Comparison of ENCODE assay signal across 8 cellular contexts in the genomic region with DNA sequence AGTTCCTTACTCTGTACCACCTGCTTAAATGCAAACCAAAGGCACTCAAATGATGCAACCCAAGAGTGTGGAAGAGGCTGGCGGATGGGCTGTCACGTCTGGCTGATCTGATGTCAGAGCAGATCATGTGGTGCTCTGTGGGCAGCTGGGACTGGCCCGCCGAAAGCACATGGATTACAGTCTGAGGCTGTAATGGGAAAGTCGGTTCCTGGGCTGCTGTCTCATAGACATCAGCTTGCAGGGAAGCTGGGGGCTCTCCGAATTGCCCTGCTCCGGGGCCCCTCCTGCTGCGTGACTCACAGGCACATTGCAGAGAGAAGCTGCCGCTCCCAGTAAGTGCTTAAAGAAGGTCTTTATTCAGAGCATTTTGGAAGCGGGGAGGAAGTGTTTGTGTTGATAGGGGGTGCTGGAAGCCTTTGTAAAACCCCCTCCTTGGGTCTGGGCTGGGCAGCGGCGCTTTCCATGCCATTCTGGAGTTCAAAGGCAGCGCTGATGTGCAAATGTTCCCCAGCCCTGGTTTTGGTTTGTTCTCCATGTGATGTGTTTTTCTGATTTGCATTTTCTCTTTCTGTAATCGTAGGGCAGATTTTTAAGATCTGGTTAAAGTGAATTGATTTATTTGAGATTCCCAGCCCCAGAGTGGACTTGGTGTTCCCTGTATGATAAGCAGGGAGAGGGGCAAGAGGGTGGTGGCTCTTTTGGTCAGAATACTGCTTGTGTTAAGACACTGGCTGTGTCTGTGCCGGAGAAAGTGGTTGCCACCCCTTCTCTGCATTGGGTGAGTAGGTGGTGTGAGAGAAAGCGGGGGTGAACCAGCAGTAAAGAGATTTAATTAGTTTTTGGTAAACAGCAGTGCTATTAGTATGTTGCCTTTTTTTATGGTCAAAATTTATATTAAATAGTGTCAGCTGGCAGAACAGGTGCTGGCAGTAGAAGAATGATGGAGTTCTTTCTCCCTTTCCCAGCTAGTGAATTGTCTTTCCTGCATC.
DNase-seq lines count a peak whose midpoint lies in the region; ATAC-seq and TF ChIP-seq lines count a peak whose summit lies in the region.

No MANE protein-coding gene starts in this region.

- DNase-seq in C1 segment of cervical spinal cord (lab: John Stamatoyannopoulos, UW) = peak; percentile 7 to 96 (median 80)
- peak; percentile 21 for DNase-seq in NCI-H2196 treated with DMSO at 0.1 percent for 48 hours (lab: John Stamatoyannopoulos, UW; ENCODE audit: unreplicated experiment)
- peak; percentile 85 for DNase-seq in activated CD8-positive, alpha-beta T cell treated with anti-CD3 and anti-CD28 coated beads for 36 hours
- peak; percentile 90 to 93 for DNase-seq in fibroblast of lung (ENCODE audit: low read depth in 2 of 2)
- DNase-seq in naive B cell = peak; percentile 12
- peak; percentile 42 for DNase-seq in thoracic aorta (ENCODE audit: low spot score)

- no peaks in the 10 kb centered on the region for H3K9me3 Mint-ChIP-seq in activated CD8-positive, alpha-beta T cell treated with anti-CD3 and anti-CD28 coated beads for 36 hours
- H3K9me3 Mint-ChIP-seq in naive B cell = peaks cover 0 to 4% (median 0%) of the 10 kb centered on the region in 7 donors

- H3K4me3 Mint-ChIP-seq in activated CD8-positive, alpha-beta T cell treated with anti-CD3 and anti-CD28 coated beads for 36 hours = peak overlapping the region; percentile 71
- H3K4me3 Mint-ChIP-seq in naive B cell = peak overlapping the region; percentile 30 to 91 (median 70)

- H2AFZ ChIP-seq in fibroblast of lung (ENCODE audit: low read length) = peak overlapping the region; percentile 48

- POLR2A ChIA-PET in activated CD8-positive, alpha-beta T cell treated with anti-CD3 and anti-CD28 coated beads for 36 hours (lab: Charles Lee) = interaction anchor here (0.6 kb wide), 1 partner anchor 532 kb away, joined by 3 read pairs; a partner anchor contains a TSS

- peaks cover 35% of the 10 kb centered on the region for H3K27me3 Mint-ChIP-seq in activated CD8-positive, alpha-beta T cell treated with anti-CD3 and anti-CD28 coated beads for 36 hours
- peaks cover 5 to 24% (median 17%) of the 10 kb centered on the region in 3 donors for H3K27me3 Mint-ChIP-seq in naive B cell

- no peak overlapping the region for H3K27ac ChIP-seq in fibroblast of lung (ENCODE audit: insufficient read depth, low read length)
- H3K27ac ChIP-seq in thoracic aorta = peak overlapping the region in 1 of 2 donors; percentile 30

- no peaks in the 10 kb centered on the region for H3K79me2 ChIP-seq in fibroblast of lung (ENCODE audit: control insufficient read depth, insufficient read depth, low read length)

- H3K36me3 ChIP-seq in fibroblast of lung (ENCODE audit: control insufficient read depth, insufficient read depth, low read length) (no peaks in the 10 kb centered on the region), thoracic aorta (no peaks in the 10 kb centered on the region)

- CTCF ChIA-PET in activated CD8-positive, alpha-beta T cell treated with anti-CD3 and anti-CD28 coated beads for 36 hours (lab: Charles Lee) = interaction anchor here (1.0 to 1.4 kb wide), 2 partner anchors 17 to 120 kb away, joined by 3 to 4 read pairs; no protein-coding TSS in a partner anchor

- intact Hi-C loops in activated CD8-positive, alpha-beta T cell treated with anti-CD3 and anti-CD28 coated beads for 36 hours (cut with micrococcal nuclease) = no loop called here

- H3K27me3 ChIP-seq in fibroblast of lung (ENCODE audit: control insufficient read depth, insufficient read depth, low read length) (no peaks in the 10 kb centered on the region), thoracic aorta (replicated peaks; ENCODE audit: insufficient read depth) (no peaks in the 10 kb centered on the region)

- ATAC-seq in GM18909 (IDR thresholded peaks at IDR 0.05; ENCODE audit: poor library complexity, unreplicated experiment) (peak; percentile 95), HG03066 (IDR thresholded peaks at IDR 0.05; ENCODE audit: low read depth, unreplicated experiment) (peak; percentile 88), naive B cell (ENCODE audit: low read depth in 2 of 2) (peak; percentile 90 to 97), thoracic aorta (ENCODE audit: insufficient number of reproducible peaks, low FRiP score, low read depth) (peak; percentile 58)
- ATAC-seq in activated CD8-positive, alpha-beta T cell treated with anti-CD3 and anti-CD28 coated beads for 36 hours = peak; percentile 91

- TF ChIP-seq CTCF in activated CD8-positive, alpha-beta T cell treated with anti-CD3 and anti-CD28 coated beads for 36 hours (IDR thresholded peaks at IDR 0.05) = no peak
- no peak for TF ChIP-seq CTCF in fibroblast of lung (conservative IDR thresholded peaks at IDR 0.05 in 1 of 2, IDR thresholded peaks at IDR 0.05 in 1 of 2; ENCODE audit: low read depth in 1 of 2, low read length in 2 of 2)
- no peak for TF ChIP-seq CTCF in thoracic aorta (IDR thresholded peaks at IDR 0.05)

- H3K9me3 ChIP-seq in fibroblast of lung (ENCODE audit: control insufficient read depth, insufficient read depth, low read depth, low read length) = no peaks in the 10 kb centered on the region
- H3K9me3 ChIP-seq in thoracic aorta = no peaks in the 10 kb centered on the region

- no peaks in the 10 kb centered on the region for H3K4me1 ChIP-seq in fibroblast of lung (ENCODE audit: control insufficient read depth, extremely low read depth, insufficient read depth, low read length)
- peaks cover 0 to 10% of the 10 kb centered on the region in 2 donors for H3K4me1 ChIP-seq in thoracic aorta (ENCODE audit: control insufficient read depth in 1 of 2, low read depth in 2 of 2)

- peaks cover 12% of the 10 kb centered on the region for H3K4me1 Mint-ChIP-seq in activated CD8-positive, alpha-beta T cell treated with anti-CD3 and anti-CD28 coated beads for 36 hours (ENCODE audit: low read depth)
- peaks cover 9 to 11% (median 11%) of the 10 kb centered on the region in 3 donors for H3K4me1 Mint-ChIP-seq in naive B cell

- H3K4me3 ChIP-seq in fibroblast of lung (replicated peaks in 1 of 4; ENCODE audit: control extremely low read depth in 1 of 4, insufficient read depth in 1 of 4, low read depth in 3 of 4, low read length in 4 of 4) (peak overlapping the region; percentile 34 to 66 (median 52)), thoracic aorta (peak overlapping the region; percentile 73)

- H3K9ac ChIP-seq in fibroblast of lung (ENCODE audit: insufficient read depth, low read length) = peak overlapping the region; percentile 3

- H3K4me2 ChIP-seq in fibroblast of lung (ENCODE audit: extremely low read depth, insufficient read depth, low read length) = peak overlapping the region; percentile 87

- no peaks in the 10 kb centered on the region for H3K36me3 Mint-ChIP-seq in activated CD8-positive, alpha-beta T cell treated with anti-CD3 and anti-CD28 coated beads for 36 hours (ENCODE audit: low read depth)
- H3K36me3 Mint-ChIP-seq in naive B cell = no peaks in the 10 kb centered on the region

- H4K20me1 ChIP-seq in fibroblast of lung (ENCODE audit: control insufficient read depth, extremely low read depth, insufficient read depth, low read length) = no peaks in the 10 kb centered on the region

- H3K27ac Mint-ChIP-seq in activated CD8-positive, alpha-beta T cell treated with anti-CD3 and anti-CD28 coated beads for 36 hours = peak overlapping the region; percentile 73
- H3K27ac Mint-ChIP-seq in naive B cell = peak overlapping the region in 5 of 6 donors; percentile 10 to 90 (median 71)

Comparison
In these comparisons a context has a peak if more than half of its experiments do, and no peak if none do; other contexts are left out.
1. DNase-seq: peak in every context shown above with its lines; median percentile 92 in fibroblast of lung; 85 in activated CD8-positive, alpha-beta T cell treated with anti-CD3 and anti-CD28 coated beads for 36 hours; 80 in C1 segment of cervical spinal cord; 42 in thoracic aorta; 21 in NCI-H2196 treated with DMSO at 0.1 percent for 48 hours; 12 in naive B cell.